Comparison of ENCODE assay signal across 1 cellular context in genomic region chr2:6408057-6408456, GRCh38.
TF ChIP-seq lines count a peak whose summit lies in the region.

No MANE protein-coding gene starts in this region.

TF ChIP-seq in K562, 482 proteins besides CTCF, POLR2A, EP300 and RAD21:
- TF ChIP-seq, protein P1, sequence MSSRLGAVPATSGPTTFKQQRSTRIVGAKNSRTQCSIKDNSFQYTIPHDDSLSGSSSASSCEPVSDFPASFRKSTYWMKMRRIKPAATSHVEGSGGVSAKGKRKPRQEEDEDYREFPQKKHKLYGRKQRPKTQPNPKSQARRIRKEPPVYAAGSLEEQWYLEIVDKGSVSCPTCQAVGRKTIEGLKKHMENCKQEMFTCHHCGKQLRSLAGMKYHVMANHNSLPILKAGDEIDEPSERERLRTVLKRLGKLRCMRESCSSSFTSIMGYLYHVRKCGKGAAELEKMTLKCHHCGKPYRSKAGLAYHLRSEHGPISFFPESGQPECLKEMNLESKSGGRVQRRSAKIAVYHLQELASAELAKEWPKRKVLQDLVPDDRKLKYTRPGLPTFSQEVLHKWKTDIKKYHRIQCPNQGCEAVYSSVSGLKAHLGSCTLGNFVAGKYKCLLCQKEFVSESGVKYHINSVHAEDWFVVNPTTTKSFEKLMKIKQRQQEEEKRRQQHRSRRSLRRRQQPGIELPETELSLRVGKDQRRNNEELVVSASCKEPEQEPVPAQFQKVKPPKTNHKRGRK (tag; IDR thresholded peaks at IDR 0.05), result peak; percentile 34; the same call in 1 of the 2 replicates
- TF ChIP-seq NFE2 (IDR thresholded peaks at IDR 0.05; ENCODE audit: low read depth), result no peak
TF ChIP-seq in K562: peak in this region for 1.
